In genomic region chr2:197873293-197873701, GRCh38 we compare ENCODE assay signal across 1 cellular context.
A peak's percentile ranks its signal among the peaks of the same experiment; 100 is the strongest.
TF ChIP-seq lines count a peak whose summit lies in the region.

No MANE protein-coding gene starts in this region.

TF ChIP-seq in K562, 482 proteins besides CTCF, POLR2A, EP300 and RAD21 (continued from another document):
- TF ChIP-seq ATF3 (IDR thresholded peaks at IDR 0.05) (peak; percentile 35), ATF3 (CRISPR knock-in tag; conservative IDR thresholded peaks at IDR 0.05) (no peak)
